2 cellular contexts compared by ENCODE assay signal in genomic region chr10:15207410-15207809, GRCh38.
TF ChIP-seq lines count a peak whose summit lies in the region.

No MANE protein-coding gene starts in this region.

TF ChIP-seq in HEK293, 187 proteins besides CTCF, POLR2A, EP300 and RAD21:
- TF ChIP-seq ZNF10 (tag by site-specific recombination; IDR thresholded peaks at IDR 0.05) = peak; percentile 57; the same call in 1 of the 2 replicates

TF ChIP-seq in K562, 482 proteins besides CTCF, POLR2A, EP300 and RAD21:
- TF ChIP-seq ZNF134 (CRISPR knock-in tag; conservative IDR thresholded peaks at IDR 0.05) = peak; percentile 81
